ENCODE assay signal across 21 cellular contexts in genomic region chr19:41888926-41889325, GRCh38. TPM values are rescaled to one million over a fixed set of nuclear protein-coding genes. Genes with fewer than 3 reads are reported as not detected.
DNase-seq lines count a peak whose midpoint lies in the region; ATAC-seq and TF ChIP-seq lines count a peak whose summit lies in the region.
"Had no signal": no experiment of that assay in that cellular context is flagged by ENCODE, and none has a peak within 500 bp of the region (broad histone marks: within the 10 kb centered on the region; RNA-seq: fewer than 3 reads in every experiment).

No MANE protein-coding gene starts in this region.

- BruUV-seq in HCT116 (replicated peaks; lab: Mats Ljungman, UMichigan), result no TSS peak

- no peaks in the 10 kb centered on the region for H3K9me3 Mint-ChIP-seq in CD8-positive, alpha-beta T cell
- H3K9me3 Mint-ChIP-seq in activated T-helper 17 cell treated with anti-CD3 and anti-CD28 coated beads, Interleukin-2, amount 50 U/mL, for 72 hours, result no peaks in the 10 kb centered on the region
- H3K9me3 Mint-ChIP-seq in naive thymus-derived CD8-positive, alpha-beta T cell, result no peaks in the 10 kb centered on the region
- H3K9me3 Mint-ChIP-seq: nephron progenitor cell had no signal

- CTCF ChIA-PET in CD8-positive, alpha-beta T cell (lab: Charles Lee), result interaction anchor here (0.7 to 12.2 kb wide), 19 partner anchors 8 to 68 kb away, joined by 3 to 163 read pairs (median 6); partner anchors contain the start of genes CD79A and RPS19
- CTCF ChIA-PET in HCT116 (lab: Charles Lee), result no interaction called here

- H3K4me3 ChIP-seq in CD8-positive, alpha-beta T cell (ENCODE audit: low read depth, low read length), result peak overlapping the region; percentile 92
- no peak overlapping the region for H3K4me3 ChIP-seq in HCT116 (replicated peaks in 1 of 2; ENCODE audit: low read depth in 1 of 2, low read length in 2 of 2)
- H3K4me3 ChIP-seq: ascending aorta, colonic mucosa, MG63, thoracic aorta had no signal

- H2AFZ ChIP-seq in HCT116 (ENCODE audit: low read depth, low read length, poor library complexity, severe bottlenecking), result no peak overlapping the region

- peak; percentile 38 for TF ChIP-seq CTCF in CD8-positive, alpha-beta T cell (IDR thresholded peaks at IDR 0.05)
- TF ChIP-seq CTCF in HCT116 (IDR thresholded peaks at IDR 0.05 in 2 of 3, conservative IDR thresholded peaks at IDR 0.05 in 1 of 3; ENCODE audit: borderline replicate concordance in 1 of 3, insufficient read depth in 1 of 3, low read depth in 2 of 3, low read length in 2 of 3) (0 out of 6 replicates have a peak, but pooled peaks of 2 of the 3 experiments have one; percentile 3 to 6), GM13977 (IDR thresholded peaks at IDR 0.05; ENCODE audit: extremely low read depth, insufficient read depth, missing control alignments) (no peak)

- peak; percentile 4 for ATAC-seq in CD8-positive, alpha-beta T cell
- no peak for ATAC-seq in HCT116
- ATAC-seq in activated T-helper 17 cell treated with anti-CD3 and anti-CD28 coated beads, Interleukin-2, amount 50 U/mL, for 72 hours (replicated peaks), result no peak
- peak; percentile 5 to 42 for ATAC-seq in naive thymus-derived CD8-positive, alpha-beta T cell
- ATAC-seq: esophagus mucosa, SK-N-SH treated with all-trans-retinoic acid at 6 μM for 48 hours had no signal

- no peak for TF ChIP-seq RAD21 in HCT116 (IDR thresholded peaks at IDR 0.05; ENCODE audit: low read depth)

- peak overlapping the region; percentile 65; the same call in 1 of the 2 replicates for H3K9ac ChIP-seq in HCT116 (ENCODE audit: low read length)

- H3K9me2 ChIP-seq in HCT116 (ENCODE audit: insufficient read depth), result no peaks in the 10 kb centered on the region

- peak overlapping the region; percentile 93 for H3K4me3 Mint-ChIP-seq in CD8-positive, alpha-beta T cell
- peak overlapping the region; percentile 80 for H3K4me3 Mint-ChIP-seq in activated T-helper 17 cell treated with anti-CD3 and anti-CD28 coated beads, Interleukin-2, amount 50 U/mL, for 72 hours
- peak overlapping the region; percentile 94 to 99 (median 97) for H3K4me3 Mint-ChIP-seq in naive thymus-derived CD8-positive, alpha-beta T cell
- H3K4me3 Mint-ChIP-seq: nephron progenitor cell had no signal

- in situ Hi-C loops in GM13977 (cut with MboI; ENCODE audit: low pct_unique_long_range_greater_than_20kb, low sequenced_read_pairs, unreplicated experiment), result no loop called here

- H3K79me2 ChIP-seq in HCT116 (ENCODE audit: insufficient read depth, low read length), result peaks cover 54% of the 10 kb centered on the region

- intact Hi-C loops in CD8-positive, alpha-beta T cell (cut with DNase I, micrococcal nuclease), result loop anchor here (2.0 to 5.0 kb wide), 2 partner anchors 46 to 188 kb away; partner anchors contain the start of gene ZNF574 (in 1 of the 2)
- intact Hi-C loops in HCT116 (cut with micrococcal nuclease), result no loop called here

- RAD21 ChIA-PET in HCT116 (lab: Charles Lee; ENCODE audit: low non-redundant PET in 1 of 2, low total read pairs in 2 of 2, uncharacterized antibody in 2 of 2, unreplicated experiment in 2 of 2), result no interaction called here

- peaks cover 61% of the 10 kb centered on the region for H3K4me1 ChIP-seq in CD8-positive, alpha-beta T cell (ENCODE audit: insufficient read depth, low read length)
- peaks cover 27 to 44% of the 10 kb centered on the region in 2 experiments for H3K4me1 ChIP-seq in HCT116 (ENCODE audit: control insufficient read depth in 1 of 2, insufficient read depth in 2 of 2, low read length in 2 of 2)

- TF ChIP-seq POLR2A in HCT116 (IDR thresholded peaks at IDR 0.05; ENCODE audit: borderline replicate concordance, extremely low read depth, insufficient read depth, insufficient read length), result no peak
- TF ChIP-seq POLR2A in erythroblast (IDR thresholded peaks at IDR 0.05; ENCODE audit: low read length), result no peak

- H3K27ac Mint-ChIP-seq in CD8-positive, alpha-beta T cell, result peak overlapping the region; percentile 99
- H3K27ac Mint-ChIP-seq in activated T-helper 17 cell treated with anti-CD3 and anti-CD28 coated beads, Interleukin-2, amount 50 U/mL, for 72 hours, result peak overlapping the region; percentile 83
- H3K27ac Mint-ChIP-seq in naive thymus-derived CD8-positive, alpha-beta T cell, result peak overlapping the region; percentile 94 to 100 (median 99)
- H3K27ac Mint-ChIP-seq: nephron progenitor cell had no signal

- H3K9me3 ChIP-seq in CD8-positive, alpha-beta T cell (ENCODE audit: low read length), result no peaks in the 10 kb centered on the region
- no peaks in the 10 kb centered on the region for H3K9me3 ChIP-seq in HCT116 (ENCODE audit: control insufficient read depth in 1 of 2, insufficient read depth in 1 of 2, low read depth in 1 of 2, low read length in 2 of 2)
- H3K9me3 ChIP-seq: ascending aorta, colonic mucosa, MG63, thoracic aorta had no signal

- no peak overlapping the region for H3K4me2 ChIP-seq in HCT116 (ENCODE audit: low read length)

- DNase-seq in CD8-positive, alpha-beta T cell, result peak in 2 of 7 experiments; percentile 57 to 80
- DNase-seq in HCT116 (ENCODE audit: low read depth, low spot score) (no peak), DMS 273 treated with DMSO at 0.1 percent for 48 hours (lab: John Stamatoyannopoulos, UW) (no peak), erythroblast (lab: John Stamatoyannopoulos, UW) (no peak), GM13977 (ENCODE audit: low spot score) (no peak)
- DNase-seq in naive thymus-derived CD8-positive, alpha-beta T cell, result peak in 8 of 10 donors; percentile 43 to 78 (median 74)
- DNase-seq: C1 segment of cervical spinal cord, colonic mucosa, EL, MG63, NCI-H1930, NCI-H510A, nephron progenitor cell, retina had no signal

- POLR2A ChIA-PET in CD8-positive, alpha-beta T cell (lab: Charles Lee), result interaction anchor here (1.0 to 11.4 kb wide), 7 partner anchors 15 to 62 kb away, joined by 3 to 267 read pairs (median 7); partner anchors contain the start of genes CD79A and RPS19
- POLR2A ChIA-PET in HCT116 (lab: Charles Lee), result interaction anchor here (1.1 kb wide), 1 partner anchor 15 kb away, joined by 4 read pairs; no protein-coding TSS in a partner anchor
- POLR2A ChIA-PET in naive thymus-derived CD8-positive, alpha-beta T cell (lab: Charles Lee), result interaction anchor here (1.3 to 13.9 kb wide), 12 partner anchors 17 to 187 kb away, joined by 3 to 819 read pairs (median 10); partner anchors contain the start of genes CD79A, ERFL, RABAC1 and RPS19

- H4K20me1 ChIP-seq in HCT116 (ENCODE audit: insufficient read depth), result no peaks in the 10 kb centered on the region

- peaks cover 71% of the 10 kb centered on the region for H3K4me1 Mint-ChIP-seq in CD8-positive, alpha-beta T cell (ENCODE audit: low read depth)
- H3K4me1 Mint-ChIP-seq in activated T-helper 17 cell treated with anti-CD3 and anti-CD28 coated beads, Interleukin-2, amount 50 U/mL, for 72 hours, result peaks cover 40% of the 10 kb centered on the region
- peaks cover 32 to 77% (median 56%) of the 10 kb centered on the region in 4 donors for H3K4me1 Mint-ChIP-seq in naive thymus-derived CD8-positive, alpha-beta T cell

- H3K36me3 ChIP-seq in CD8-positive, alpha-beta T cell (ENCODE audit: insufficient read depth, low read length), result peaks cover 26% of the 10 kb centered on the region
- H3K36me3 ChIP-seq in HCT116 (ENCODE audit: control insufficient read depth in 1 of 2, insufficient read depth in 2 of 2, low read length in 2 of 2), result peaks cover 4 to 18% of the 10 kb centered on the region in 2 experiments

- H3K27me3 ChIP-seq in CD8-positive, alpha-beta T cell (ENCODE audit: insufficient read depth, low read length), result no peaks in the 10 kb centered on the region
- no peaks in the 10 kb centered on the region for H3K27me3 ChIP-seq in HCT116 (ENCODE audit: insufficient read depth, low read length)
- H3K27me3 ChIP-seq: ascending aorta, colonic mucosa, MG63 had no signal

- peaks cover 69% of the 10 kb centered on the region for H3K36me3 Mint-ChIP-seq in CD8-positive, alpha-beta T cell
- H3K36me3 Mint-ChIP-seq in activated T-helper 17 cell treated with anti-CD3 and anti-CD28 coated beads, Interleukin-2, amount 50 U/mL, for 72 hours (ENCODE audit: low read depth), result peaks cover 88% of the 10 kb centered on the region
- H3K36me3 Mint-ChIP-seq in naive thymus-derived CD8-positive, alpha-beta T cell, result peaks cover 9 to 57% (median 33%) of the 10 kb centered on the region in 3 donors

- peak overlapping the region; percentile 92 for H3K27ac ChIP-seq in CD8-positive, alpha-beta T cell (ENCODE audit: low read depth, low read length)
- H3K27ac ChIP-seq in HCT116 (ENCODE audit: low read depth, low read length), result no peak overlapping the region
- H3K27ac ChIP-seq: ascending aorta, colonic mucosa, thoracic aorta had no signal

- H3K27me3 Mint-ChIP-seq in CD8-positive, alpha-beta T cell (ENCODE audit: low read depth), result no peaks in the 10 kb centered on the region
- H3K27me3 Mint-ChIP-seq in activated T-helper 17 cell treated with anti-CD3 and anti-CD28 coated beads, Interleukin-2, amount 50 U/mL, for 72 hours, result no peaks in the 10 kb centered on the region
- H3K27me3 Mint-ChIP-seq in naive thymus-derived CD8-positive, alpha-beta T cell, result peaks cover 0 to 1% (median 0%) of the 10 kb centered on the region in 5 donors

RNA-seq across cellular contexts. Expression of gene ARHGEF1, which starts 5.9 kb away (rescaled TPM):
- total RNA-seq in CD8-positive, alpha-beta T cell, result 1,000 to 10,000 TPM; 1,125 to 1,160 TPM
- 110 TPM for total RNA-seq in HCT116 (2021; ENCODE audit: unreplicated experiment)
- polyA plus RNA-seq in HCT116 (2012), result 87.0 and 88.9 TPM in 2 replicates
- total RNA-seq in activated T-helper 17 cell treated with anti-CD3 and anti-CD28 coated beads, Interleukin-2, amount 50 U/mL, for 72 hours, result 100 to 1,000 TPM; 255 to 337 TPM
- total RNA-seq in naive thymus-derived CD8-positive, alpha-beta T cell, result 1,000 to 10,000 TPM; 1,211 to 1,239 TPM
- 100 to 1,000 TPM; 161 to 346 (median 211) TPM for polyA plus RNA-seq in naive thymus-derived CD8-positive, alpha-beta T cell

RNA-seq across cellular contexts. Expression of gene CD79A, which starts 11.8 kb away (rescaled TPM):
- total RNA-seq in CD8-positive, alpha-beta T cell, result 10 to 100 TPM; 19.5 to 19.6 TPM
- total RNA-seq in HCT116 (2021; ENCODE audit: unreplicated experiment), result 0.69 TPM
- 0.10 and 0.40 TPM in 2 replicates for polyA plus RNA-seq in HCT116 (2012)
- total RNA-seq in activated T-helper 17 cell treated with anti-CD3 and anti-CD28 coated beads, Interleukin-2, amount 50 U/mL, for 72 hours, result under 1 TPM; 0.22 to 0.98 TPM
- total RNA-seq in naive thymus-derived CD8-positive, alpha-beta T cell, result 10 to 100 TPM; 48.6 to 51.0 TPM
- polyA plus RNA-seq in naive thymus-derived CD8-positive, alpha-beta T cell, result 10 to 100 TPM; 54.9 to 88.2 (median 85.1) TPM
- total RNA-seq: ascending aorta, H4, lung microvascular endothelial cell, thoracic aorta had no signal

RNA-seq across cellular contexts. Expression of gene RPS19, which starts 28.9 kb away (rescaled TPM):
- total RNA-seq in CD8-positive, alpha-beta T cell, result 1,000 to 10,000 TPM; 3,663 to 3,781 TPM
- 3,020 TPM for total RNA-seq in HCT116 (2021; ENCODE audit: unreplicated experiment)
- polyA plus RNA-seq in HCT116 (2012), result 4,331 and 5,364 TPM in 2 replicates
- 1,000 to 10,000 TPM; 3,531 to 4,049 TPM for total RNA-seq in activated T-helper 17 cell treated with anti-CD3 and anti-CD28 coated beads, Interleukin-2, amount 50 U/mL, for 72 hours
- total RNA-seq in naive thymus-derived CD8-positive, alpha-beta T cell, result 1,000 to 10,000 TPM; 3,479 to 3,513 TPM
- polyA plus RNA-seq in naive thymus-derived CD8-positive, alpha-beta T cell, result 1,000 to 10,000 TPM; 6,905 to 8,825 (median 8,505) TPM

RNA-seq across cellular contexts. Expression of gene ERFL, which starts 39.3 kb away (rescaled TPM):
- 1 to 10 TPM; 5.4 to 6.8 TPM for total RNA-seq in CD8-positive, alpha-beta T cell
- 0.79 TPM for total RNA-seq in HCT116 (2021; ENCODE audit: unreplicated experiment)
- 0.67 and 0.70 TPM in 2 replicates for polyA plus RNA-seq in HCT116 (2012)
- 1 to 10 TPM in 1 of 2 donors, under 1 TPM in 1; 0.89 to 2.1 TPM for total RNA-seq in activated T-helper 17 cell treated with anti-CD3 and anti-CD28 coated beads, Interleukin-2, amount 50 U/mL, for 72 hours
- 1 to 10 TPM; 7.5 to 8.1 TPM for total RNA-seq in naive thymus-derived CD8-positive, alpha-beta T cell
- not detected for polyA plus RNA-seq in naive thymus-derived CD8-positive, alpha-beta T cell
- total RNA-seq: ascending aorta, esophagus mucosa, H4, lung microvascular endothelial cell had no signal

RNA-seq across cellular contexts. Expression of gene DMRTC2, which starts 44.1 kb away (rescaled TPM):
- total RNA-seq in CD8-positive, alpha-beta T cell, result not detected
- not detected for total RNA-seq in HCT116 (2021; ENCODE audit: unreplicated experiment)
- polyA plus RNA-seq in HCT116 (2012), result not detected in 2 replicates
- not detected for total RNA-seq in activated T-helper 17 cell treated with anti-CD3 and anti-CD28 coated beads, Interleukin-2, amount 50 U/mL, for 72 hours
- not detected for total RNA-seq in naive thymus-derived CD8-positive, alpha-beta T cell
- polyA plus RNA-seq in naive thymus-derived CD8-positive, alpha-beta T cell, result not detected
- total RNA-seq: ascending aorta, colonic mucosa, esophagus mucosa, H4, lung microvascular endothelial cell, thoracic aorta had no signal

Comparison
In these comparisons a context has a peak if more than half of its experiments do, and no peak if none do; other contexts are left out.
1. ATAC-seq: peak in CD8-positive, alpha-beta T cell (single experiment) and naive thymus-derived CD8-positive, alpha-beta T cell (2 of 2); none in HCT116 (single experiment) and activated T-helper 17 cell treated with anti-CD3 and anti-CD28 coated beads, Interleukin-2, amount 50 U/mL, for 72 hours (single experiment).
2. DNase-seq: peak in naive thymus-derived CD8-positive, alpha-beta T cell (8 of 10); none in HCT116 (single experiment), DMS 273 treated with DMSO at 0.1 percent for 48 hours (single experiment), erythroblast (0 of 2) and GM13977 (single experiment).
3. RNA of gene CD79A, which starts 11.8 kb away (total RNA-seq): 48.6 to 51.0 TPM in naive thymus-derived CD8-positive, alpha-beta T cell and 19.5 to 19.6 TPM in CD8-positive, alpha-beta T cell; 0.22 to 0.98 TPM in activated T-helper 17 cell treated with anti-CD3 and anti-CD28 coated beads, Interleukin-2, amount 50 U/mL, for 72 hours and 0.69 TPM in HCT116 (single experiment); every median in the first group is over 10 times any median in the second.
4. Peak in every context shown above with its lines, with median percentiles within 50 percentile points of each other: H3K27ac Mint-ChIP-seq and H3K4me3 Mint-ChIP-seq.